Comparison of ENCODE assay signal across 27 cellular contexts in genomic region chr6:76347539-76347938, GRCh38.
"Had no signal": no experiment of that assay in that cellular context is flagged by ENCODE, and none has a peak within 500 bp of the region (broad histone marks: within the 10 kb centered on the region; RNA-seq: fewer than 3 reads in every experiment).

No MANE protein-coding gene starts in this region.

- DNase-seq: activated CD4-positive, alpha-beta memory T cell treated with anti-CD3 and anti-CD28 coated beads, Interleukin-2, amount 10 ng/mL, durations not matched to agents 7 days and 5 days; activated CD4-positive, alpha-beta T cell treated with anti-CD3 and anti-CD28 coated beads for 1 hour; activated CD4-positive, alpha-beta T cell treated with anti-CD3 and anti-CD28 coated beads for 48 hours; activated CD4-positive, CD25-positive, alpha-beta regulatory T cell; activated CD8-positive, alpha-beta memory T cell treated with anti-CD3 and anti-CD28 coated beads for 24 hours; activated CD8-positive, alpha-beta memory T cell treated with anti-CD3 and anti-CD28 coated beads, Interleukin-2, amount 10 ng/mL, durations not matched to agents 7 days and 5 days; activated CD8-positive, alpha-beta memory T cell treated with anti-CD3 and anti-CD28 coated beads, Interleukin-2, amount 50 U/mL, for 48 hours; activated effector memory CD4-positive, alpha-beta T cell treated with Interleukin-2 at 50 U/mL for 16 hours; activated naive CD4-positive, alpha-beta T cell treated with anti-CD3 and anti-CD28 coated beads, Interleukin-2, amount 10 ng/mL, durations not matched to agents 7 days and 5 days; activated naive CD8-positive, alpha-beta T cell treated with anti-CD3 and anti-CD28 coated beads, Interleukin-2, amount 50 U/mL, for 24 hours; activated T-cell treated with anti-CD3 and anti-CD28 coated beads, Interleukin-2, amount 50 U/mL, for 48 hours; anterior cingulate cortex; central memory CD4-positive, alpha-beta T cell; NCI-H1048; NCI-H1436 treated with DMSO at 0.1 percent for 48 hours; NCI-H1694 treated with DMSO at 0.1 percent for 48 hours; NCI-H2029; NCI-H345; NCI-H524 treated with DMSO at 0.1 percent for 48 hours; Peyer's patch; SIG-M5; T1000; WERI-Rb-1 had no signal

- H3K4me3 Mint-ChIP-seq: activated CD4-positive, alpha-beta memory T cell treated with anti-CD3 and anti-CD28 coated beads, Interleukin-2, amount 10 ng/mL, durations not matched to agents 7 days and 5 days; activated CD8-positive, alpha-beta memory T cell treated with anti-CD3 and anti-CD28 coated beads, Interleukin-2, amount 10 ng/mL, durations not matched to agents 7 days and 5 days; activated naive CD4-positive, alpha-beta T cell treated with anti-CD3 and anti-CD28 coated beads, Interleukin-2, amount 10 ng/mL, durations not matched to agents 7 days and 5 days; activated naive CD8-positive, alpha-beta T cell; activated naive CD8-positive, alpha-beta T cell treated with anti-CD3 and anti-CD28 coated beads, Interleukin-2, amount 50 U/mL, for 24 hours; brain had no signal

- H3K4me3 ChIP-seq: Peyer's patch had no signal

- H3K9me3 ChIP-seq: Peyer's patch had no signal

- H3K27me3 ChIP-seq: Peyer's patch had no signal

- H3K36me3 Mint-ChIP-seq: activated CD8-positive, alpha-beta memory T cell treated with anti-CD3 and anti-CD28 coated beads, Interleukin-2, amount 10 ng/mL, durations not matched to agents 7 days and 5 days; activated naive CD4-positive, alpha-beta T cell treated with anti-CD3 and anti-CD28 coated beads, Interleukin-2, amount 10 ng/mL, durations not matched to agents 7 days and 5 days; activated naive CD8-positive, alpha-beta T cell; brain had no signal

- H3K27ac ChIP-seq: Peyer's patch, RWPE1, WERI-Rb-1 had no signal

- H3K9me3 Mint-ChIP-seq: activated CD4-positive, alpha-beta memory T cell treated with anti-CD3 and anti-CD28 coated beads, Interleukin-2, amount 10 ng/mL, durations not matched to agents 7 days and 5 days; brain had no signal

- H3K27me3 Mint-ChIP-seq: activated CD4-positive, alpha-beta memory T cell treated with anti-CD3 and anti-CD28 coated beads, Interleukin-2, amount 10 ng/mL, durations not matched to agents 7 days and 5 days; activated CD8-positive, alpha-beta memory T cell treated with anti-CD3 and anti-CD28 coated beads, Interleukin-2, amount 10 ng/mL, durations not matched to agents 7 days and 5 days; activated naive CD4-positive, alpha-beta T cell treated with anti-CD3 and anti-CD28 coated beads, Interleukin-2, amount 10 ng/mL, durations not matched to agents 7 days and 5 days; activated naive CD8-positive, alpha-beta T cell; activated naive CD8-positive, alpha-beta T cell treated with anti-CD3 and anti-CD28 coated beads, Interleukin-2, amount 50 U/mL, for 24 hours; brain had no signal

- H3K36me3 ChIP-seq: Peyer's patch, WERI-Rb-1 had no signal

- H3K4me1 ChIP-seq: Peyer's patch had no signal

- H3K27ac Mint-ChIP-seq: activated CD4-positive, alpha-beta memory T cell treated with anti-CD3 and anti-CD28 coated beads, Interleukin-2, amount 10 ng/mL, durations not matched to agents 7 days and 5 days; activated CD8-positive, alpha-beta memory T cell treated with anti-CD3 and anti-CD28 coated beads, Interleukin-2, amount 10 ng/mL, durations not matched to agents 7 days and 5 days; activated naive CD4-positive, alpha-beta T cell treated with anti-CD3 and anti-CD28 coated beads, Interleukin-2, amount 10 ng/mL, durations not matched to agents 7 days and 5 days; activated naive CD8-positive, alpha-beta T cell; activated naive CD8-positive, alpha-beta T cell treated with anti-CD3 and anti-CD28 coated beads, Interleukin-2, amount 50 U/mL, for 24 hours; brain had no signal

- H3K4me1 Mint-ChIP-seq: activated CD4-positive, alpha-beta memory T cell treated with anti-CD3 and anti-CD28 coated beads, Interleukin-2, amount 10 ng/mL, durations not matched to agents 7 days and 5 days; activated CD8-positive, alpha-beta memory T cell treated with anti-CD3 and anti-CD28 coated beads, Interleukin-2, amount 10 ng/mL, durations not matched to agents 7 days and 5 days; activated naive CD4-positive, alpha-beta T cell treated with anti-CD3 and anti-CD28 coated beads, Interleukin-2, amount 10 ng/mL, durations not matched to agents 7 days and 5 days; activated naive CD8-positive, alpha-beta T cell treated with anti-CD3 and anti-CD28 coated beads, Interleukin-2, amount 50 U/mL, for 24 hours; brain had no signal

- ATAC-seq: activated CD8-positive, alpha-beta memory T cell treated with anti-CD3 and anti-CD28 coated beads, Interleukin-2, amount 10 ng/mL, durations not matched to agents 7 days and 5 days; activated naive CD8-positive, alpha-beta T cell treated with anti-CD3 and anti-CD28 coated beads, Interleukin-2, amount 50 U/mL, for 24 hours; Right ventricle myocardium inferior had no signal
